In genomic region chr3:54342676-54343075, GRCh38 we compare ENCODE assay signal across 20 cellular contexts.
DNase-seq lines count a peak whose midpoint lies in the region; ATAC-seq and TF ChIP-seq lines count a peak whose summit lies in the region.
"Had no signal": no experiment of that assay in that cellular context is flagged by ENCODE, and none has a peak within 500 bp of the region (broad histone marks: within the 10 kb centered on the region; RNA-seq: fewer than 3 reads in every experiment).

No MANE protein-coding gene starts in this region.

- H3K27ac ChIP-seq in heart right ventricle = no peak overlapping the region
- no peak overlapping the region for H3K27ac ChIP-seq in left ventricle myocardium inferior (replicated peaks)
- no peak overlapping the region for H3K27ac ChIP-seq in coronary artery
- H3K27ac ChIP-seq in stomach = no peak overlapping the region
- H3K27ac ChIP-seq: Peyer's patch, upper lobe of right lung had no signal

- 23% methylated on average over 9 of the region's 9 CpGs for WGBS in heart right ventricle, 2 donors
- WGBS in stomach, 5 donors = 11 to 30% (median 19%) methylated on average over 8 to 9 of the region's 9 CpGs

- no peak for TF ChIP-seq POLR2A in stomach (IDR thresholded peaks at IDR 0.05)

- ATAC-seq in heart right ventricle = peak in 5 of 8 donors; percentile 33 to 63 (median 59)
- no peak for ATAC-seq in HG03108 (IDR thresholded peaks at IDR 0.05; ENCODE audit: unreplicated experiment)
- ATAC-seq: activated CD8-positive, alpha-beta T cell treated with anti-CD3 and anti-CD28 coated beads, Interleukin-2, amount 10 ng/mL, durations not matched to agents 7 days and 5 days; upper lobe of right lung had no signal

- H3K36me3 ChIP-seq in heart right ventricle = no peaks in the 10 kb centered on the region
- no peaks in the 10 kb centered on the region for H3K36me3 ChIP-seq in left ventricle myocardium inferior
- H3K36me3 ChIP-seq in stomach = no peaks in the 10 kb centered on the region
- no peaks in the 10 kb centered on the region for H3K36me3 ChIP-seq in HAP-1 (replicated peaks)
- H3K36me3 ChIP-seq: Peyer's patch, upper lobe of right lung had no signal

- TF ChIP-seq CTCF in heart right ventricle (IDR thresholded peaks at IDR 0.05) (no peak), left ventricle myocardium inferior (IDR thresholded peaks at IDR 0.05; ENCODE audit: borderline replicate concordance) (no peak), coronary artery (IDR thresholded peaks at IDR 0.05) (no peak), stomach (IDR thresholded peaks at IDR 0.05) (no peak)

- H3K9me3 ChIP-seq in heart right ventricle (no peaks in the 10 kb centered on the region), left ventricle myocardium inferior (replicated peaks) (no peaks in the 10 kb centered on the region), stomach (no peaks in the 10 kb centered on the region), HAP-1 (no peaks in the 10 kb centered on the region)
- H3K9me3 ChIP-seq: Peyer's patch, upper lobe of right lung had no signal

- no peak overlapping the region for H3K4me3 ChIP-seq in heart right ventricle
- no peak overlapping the region for H3K4me3 ChIP-seq in left ventricle myocardium inferior
- no peak overlapping the region for H3K4me3 ChIP-seq in coronary artery
- H3K4me3 ChIP-seq in stomach = no peak overlapping the region
- no peak overlapping the region for H3K4me3 ChIP-seq in HAP-1
- H3K4me3 ChIP-seq: Peyer's patch, upper lobe of right lung had no signal

- DNase-seq in heart right ventricle (no peak), left ventricle myocardium inferior (no peak), NCI-H1092 (lab: John Stamatoyannopoulos, UW) (peak; percentile 61), coronary artery (ENCODE audit: low spot score) (peak; percentile 64), stomach (peak; percentile 29), HAP-1 (ENCODE audit: low spot score in 2 of 2) (no peak), NCI-H82 treated with DMSO at 0.1 percent for 48 hours (lab: John Stamatoyannopoulos, UW; ENCODE audit: unreplicated experiment) (no peak)
- DNase-seq: activated CD8-positive, alpha-beta T cell treated with anti-CD3 and anti-CD28 coated beads, Interleukin-2, amount 10 ng/mL, durations not matched to agents 7 days and 5 days; activated effector memory CD4-positive, alpha-beta T cell treated with anti-CD3 and anti-CD28 coated beads, Interleukin-2, amount 50 U/mL, for 16 hours; activated naive CD8-positive, alpha-beta T cell treated with anti-CD3 and anti-CD28 coated beads, Interleukin-2, amount 10 ng/mL, durations not matched to agents 7 days and 5 days; activated T-cell treated with anti-CD3 and anti-CD28 coated beads for 4 hours; CD4-positive, alpha-beta T cell; DMS53; GDM1; Kasumi-1; mammary epithelial cell; NCI-H2171 treated with DMSO at 0.1 percent for 48 hours; Peyer's patch; upper lobe of right lung had no signal

- in situ Hi-C loops in HAP-1 (cut with MboI; ENCODE audit: low sequenced_read_pairs) = no loop called here

- intact Hi-C loops in heart right ventricle (cut with DNase I) = no loop called here
- intact Hi-C loops in left ventricle myocardium inferior (cut with micrococcal nuclease) = no loop called here
- intact Hi-C loops in stomach (cut with DNase I; ENCODE audit: low total_unique reads) = no loop called here

- peaks cover 0 to 7% (median 0%) of the 10 kb centered on the region in 9 donors for H3K4me1 ChIP-seq in heart right ventricle
- H3K4me1 ChIP-seq in left ventricle myocardium inferior = peaks cover 6% of the 10 kb centered on the region
- no peaks in the 10 kb centered on the region for H3K4me1 ChIP-seq in stomach
- peaks cover 12% of the 10 kb centered on the region for H3K4me1 ChIP-seq in HAP-1
- H3K4me1 ChIP-seq: Peyer's patch, upper lobe of right lung had no signal

- no peak for TF ChIP-seq EP300 in stomach (IDR thresholded peaks at IDR 0.05)

- H3K27me3 ChIP-seq in heart right ventricle = peaks cover 0 to 5% (median 0%) of the 10 kb centered on the region in 7 donors
- H3K27me3 ChIP-seq in left ventricle myocardium inferior (ENCODE audit: low read depth) = no peaks in the 10 kb centered on the region
- H3K27me3 ChIP-seq in stomach = peaks cover 0 to 7% (median 0%) of the 10 kb centered on the region in 3 donors
- H3K27me3 ChIP-seq in HAP-1 (ENCODE audit: low read depth) = no peaks in the 10 kb centered on the region; the same call in 1 of the 2 replicates
- H3K27me3 ChIP-seq: Peyer's patch, upper lobe of right lung had no signal

Comparison
In these comparisons a context has a peak if more than half of its experiments do, and no peak if none do; other contexts are left out.
1. DNase-seq: peak in NCI-H1092 (single experiment), coronary artery (single experiment) and stomach (single experiment); none in heart right ventricle (0 of 2), left ventricle myocardium inferior (single experiment), HAP-1 (0 of 2) and NCI-H82 treated with DMSO at 0.1 percent for 48 hours (single experiment).